In the genomic region with DNA sequence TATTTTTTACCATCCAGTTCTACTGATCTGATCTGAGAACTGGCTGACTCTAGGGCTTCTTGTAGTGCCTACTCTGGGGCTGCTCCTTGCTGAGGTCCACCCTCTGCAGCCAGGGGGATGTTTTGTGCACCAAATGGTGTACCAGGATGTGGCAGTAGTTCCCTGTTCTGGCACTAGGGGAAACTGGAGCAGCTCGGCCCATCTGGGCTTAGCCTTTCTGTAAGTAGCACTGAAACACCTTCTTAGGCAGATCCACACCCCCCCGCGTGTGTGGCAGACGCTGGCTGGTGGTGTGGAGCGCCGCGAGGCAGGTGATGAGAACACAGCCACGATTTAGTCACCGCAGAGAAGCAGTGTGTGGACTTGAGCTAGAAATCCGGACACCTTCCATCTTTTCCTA, we compare ENCODE assay signal across 8 cellular contexts. TPM values are rescaled to one million over a fixed set of nuclear protein-coding genes. Genes with fewer than 3 reads are reported as not detected.
A peak's percentile ranks its signal among the peaks of the same experiment; 100 is the strongest.
DNase-seq lines count a peak whose midpoint lies in the region; ATAC-seq lines count a peak whose summit lies in the region.

No MANE protein-coding gene starts in this region.

- WGBS in trophoblast cell (ENCODE audit: extremely low coverage, insufficient coverage, insufficient read length) = no CpG with 5 or more reads among the region's 10 CpGs

- no peaks in the 10 kb centered on the region for H3K4me1 ChIP-seq in SJCRH30
- no peaks in the 10 kb centered on the region for H3K4me1 ChIP-seq in trophoblast cell (ENCODE audit: control insufficient read depth in 1 of 2, insufficient read depth in 2 of 2, low read length in 2 of 2)

- H3K79me2 ChIP-seq in trophoblast cell (ENCODE audit: control insufficient read depth, insufficient read depth, low read length, poor library complexity) = peaks cover 6% of the 10 kb centered on the region

- H2BK120ac ChIP-seq in trophoblast cell (ENCODE audit: insufficient read depth, low read length, poor library complexity) = no peak overlapping the region

- H3K36me3 ChIP-seq in H7 (replicated peaks; ENCODE audit: control insufficient read depth, insufficient read depth, low read length) (no peaks in the 10 kb centered on the region; the same call in 1 of the 2 replicates), SJCRH30 (no peaks in the 10 kb centered on the region), trophoblast cell (ENCODE audit: control insufficient read depth in 1 of 2, insufficient read depth in 2 of 2, low read length in 2 of 2) (peaks cover 6 to 13% of the 10 kb centered on the region in 2 experiments)

- no peaks in the 10 kb centered on the region for H3K79me1 ChIP-seq in trophoblast cell (ENCODE audit: low read length)

- H4K8ac ChIP-seq in trophoblast cell (ENCODE audit: low read depth, low read length) = no peak overlapping the region

- no peak overlapping the region for H3K9ac ChIP-seq in trophoblast cell (ENCODE audit: low read length)

- H2BK12ac ChIP-seq in trophoblast cell (ENCODE audit: low read length) = no peak overlapping the region

- no peak overlapping the region for H4K12ac ChIP-seq in trophoblast cell (ENCODE audit: low read depth, low read length)

- H2AFZ ChIP-seq in trophoblast cell (ENCODE audit: insufficient read depth, low read length, poor library complexity) = no peak overlapping the region

- no peak overlapping the region for H2AK5ac ChIP-seq in trophoblast cell (ENCODE audit: low read length)

- no peak overlapping the region for H3K27ac ChIP-seq in SJCRH30
- no peak overlapping the region for H3K27ac ChIP-seq in trophoblast cell (ENCODE audit: low read depth, low read length)

- H3K4me3 ChIP-seq in H7 (ENCODE audit: insufficient read depth, low read depth, low read length) = no peak overlapping the region
- no peak overlapping the region for H3K4me3 ChIP-seq in SJCRH30
- no peak overlapping the region for H3K4me3 ChIP-seq in trophoblast cell (ENCODE audit: low read depth, low read length)

- DNase-seq in Ammon's horn (ENCODE audit: low spot score) (peak; percentile 28), H7 (peak; percentile 83), SJCRH30 (peak; percentile 19 to 32), trophoblast cell (peak; percentile 32 to 43), NCI-H774 (lab: John Stamatoyannopoulos, UW) (no peak), globus pallidus (ENCODE audit: low spot score) (no peak)

- H3K4ac ChIP-seq in trophoblast cell (ENCODE audit: low read depth, low read length) = peak overlapping the region; percentile 35

- no peak overlapping the region for H3K23ac ChIP-seq in trophoblast cell (ENCODE audit: low read length)

- H3K27me3 ChIP-seq in H7 (ENCODE audit: control insufficient read depth, insufficient read depth, low read length) (no peaks in the 10 kb centered on the region), SJCRH30 (no peaks in the 10 kb centered on the region), trophoblast cell (ENCODE audit: insufficient read depth, low read length) (no peaks in the 10 kb centered on the region)

- no peak overlapping the region for H3K18ac ChIP-seq in trophoblast cell (ENCODE audit: low read length)

- H3K14ac ChIP-seq in trophoblast cell (ENCODE audit: low read length) = no peak overlapping the region

- H4K91ac ChIP-seq in trophoblast cell (ENCODE audit: low read depth, low read length) = no peak overlapping the region

- no peak overlapping the region for H3K4me2 ChIP-seq in trophoblast cell (ENCODE audit: low read length)

- ATAC-seq in esophagus mucosa (peak; percentile 68), GM19467 (IDR thresholded peaks at IDR 0.05; ENCODE audit: unreplicated experiment) (no peak)

- no peaks in the 10 kb centered on the region for H3K9me3 ChIP-seq in SJCRH30 (replicated peaks)
- H3K9me3 ChIP-seq in trophoblast cell (ENCODE audit: insufficient read depth, low read depth, low read length) = peaks cover 3% of the 10 kb centered on the region

- H2BK5ac ChIP-seq in trophoblast cell (ENCODE audit: low read depth, low read length, poor library complexity) = no peak overlapping the region

RNA-seq across cellular contexts. Expression of a gene that starts 17.0 kb away (rescaled TPM):
- total RNA-seq in H7 (2014; rRNA removed; shearing (Covaris generic)) = 30.7 and 31.9 TPM in 2 replicates
- 24.4 and 24.6 TPM in 2 replicates for total RNA-seq in SJCRH30 (2014; rRNA removed; shearing (Covaris generic))
- total RNA-seq in esophagus mucosa = 14.2 TPM
- 40.4 and 42.7 TPM in 2 replicates for polyA plus RNA-seq in trophoblast cell (2013)

Comparison
In these comparisons a context has a peak if more than half of its experiments do, and no peak if none do; other contexts are left out.
1. DNase-seq: peak in Ammon's horn (single experiment), H7 (single experiment), SJCRH30 (2 of 2) and trophoblast cell (2 of 2); none in NCI-H774 (single experiment) and globus pallidus (single experiment).